16 cellular contexts compared by ENCODE assay signal in the genomic region with DNA sequence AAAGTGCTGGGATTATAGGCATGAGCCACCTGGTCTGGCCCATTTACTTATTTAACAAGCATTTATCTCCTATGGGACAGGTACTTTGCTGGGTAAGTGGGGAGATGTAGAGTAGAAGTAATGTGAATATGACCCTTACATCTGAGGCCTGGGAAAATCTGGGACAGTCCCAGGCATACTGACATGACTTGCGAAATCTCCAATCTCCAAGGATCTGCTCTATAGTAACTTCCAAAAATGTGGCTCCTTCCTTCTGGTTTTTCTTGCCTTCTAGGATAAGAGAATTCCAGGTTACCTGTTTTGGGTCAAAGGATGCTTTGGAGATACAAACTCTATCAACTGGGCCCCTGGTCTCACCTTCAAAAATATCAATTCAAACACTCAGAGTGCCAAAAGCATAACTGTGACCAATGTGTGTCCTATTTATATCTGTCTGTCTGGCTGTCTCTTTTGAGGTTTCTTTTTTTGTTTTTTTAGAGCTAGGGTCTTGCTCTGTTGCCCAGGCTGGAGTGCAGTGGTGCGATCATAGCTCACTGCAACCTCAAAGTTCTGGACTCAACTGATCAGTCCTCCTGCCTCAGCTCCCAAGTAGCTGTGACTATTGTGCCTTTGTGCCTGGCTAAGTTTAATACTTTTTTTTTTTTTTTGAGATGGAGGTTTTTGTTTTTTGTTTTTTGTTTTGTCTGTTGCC. TPM values are rescaled to one million over a fixed set of nuclear protein-coding genes. Genes with fewer than 3 reads are reported as not detected.
DNase-seq lines count a peak whose midpoint lies in the region; ATAC-seq and TF ChIP-seq lines count a peak whose summit lies in the region.
"Had no signal": no experiment of that assay in that cellular context is flagged by ENCODE, and none has a peak within 500 bp of the region (broad histone marks: within the 10 kb centered on the region; RNA-seq: fewer than 3 reads in every experiment).

No MANE protein-coding gene starts in this region.

- POLR2A ChIA-PET in IMR-90 (lab: Charles Lee; ENCODE audit: unreplicated experiment), result no interaction called here
- POLR2A ChIA-PET in activated B cell treated with CpG ODN at 0.5 μM for 24 hours (lab: Charles Lee), result interaction anchor here (0.5 to 1.5 kb wide), 8 partner anchors 11 to 1310 kb away, joined by 3 to 8 read pairs (median 4); partner anchors contain the start of genes JARID2 and RNF182

- no TSS peak for BruUV-seq in IMR-90 (replicated peaks; lab: Mats Ljungman, UMichigan)

- peaks cover 0 to 22% (median 16%) of the 10 kb centered on the region in 11 experiments; a peak in 11 of 22 replicates for H3K9me3 ChIP-seq in BLaER1 treated with 17β-estradiol and CSF1 and Interleukin-3, amounts not matched to agents 10 nM and 100 nM (replicated peaks in 1 of 11)
- H3K9me3 ChIP-seq in IMR-90 (ENCODE audit: control insufficient read depth, insufficient read depth, low read length), result no peaks in the 10 kb centered on the region
- no peaks in the 10 kb centered on the region for H3K9me3 ChIP-seq in trophoblast cell (ENCODE audit: insufficient read depth, low read depth, low read length)
- H3K9me3 ChIP-seq: A549 had no signal

- no peak for TF ChIP-seq CTCF in IMR-90 (conservative IDR thresholded peaks at IDR 0.05; ENCODE audit: low read depth, low read length)
- no peak for TF ChIP-seq CTCF in activated B cell treated with CpG ODN at 0.5 μM for 24 hours (IDR thresholded peaks at IDR 0.05)

- H3K27me3 Mint-ChIP-seq in activated B cell treated with CpG ODN at 0.5 μM for 24 hours, result no peaks in the 10 kb centered on the region

- H2AFZ ChIP-seq in IMR-90 (replicated peaks; ENCODE audit: low read length, poor library complexity), result no peak overlapping the region
- no peak overlapping the region for H2AFZ ChIP-seq in trophoblast cell (ENCODE audit: insufficient read depth, low read length, poor library complexity)
- H2AFZ ChIP-seq: GM23338 had no signal

- H3K79me2 ChIP-seq in trophoblast cell (ENCODE audit: control insufficient read depth, insufficient read depth, low read length, poor library complexity), result no peaks in the 10 kb centered on the region

- WGBS in IMR-90 (ENCODE audit: extremely low coverage in 2 of 2, insufficient read length in 1 of 2), 2 experiments, result no CpG with 5 or more reads among the region's 2 CpGs
- no CpG with 5 or more reads among the region's 2 CpGs for WGBS in trophoblast cell (ENCODE audit: extremely low coverage, insufficient coverage, insufficient read length)

- no peak overlapping the region for H3K4me3 ChIP-seq in BLaER1 treated with 17β-estradiol and CSF1 and Interleukin-3, amounts not matched to agents 10 nM and 100 nM
- H3K4me3 ChIP-seq in IMR-90 (ENCODE audit: insufficient read depth, low read depth, low read length), result no peak overlapping the region
- H3K4me3 ChIP-seq in trophoblast cell (ENCODE audit: low read depth, low read length), result no peak overlapping the region
- H3K4me3 ChIP-seq: A549, GM12878, GM23338 had no signal

- H2AK9ac ChIP-seq in IMR-90 (replicated peaks; ENCODE audit: low read depth, low read length, poor library complexity), result no peak overlapping the region

- no peak overlapping the region for H4K12ac ChIP-seq in trophoblast cell (ENCODE audit: low read depth, low read length)

- H3K4ac ChIP-seq in IMR-90 (ENCODE audit: low read depth, low read length), result no peak overlapping the region
- H3K4ac ChIP-seq in trophoblast cell (ENCODE audit: low read depth, low read length), result no peak overlapping the region

- ATAC-seq in IMR-90 (ENCODE audit: low read depth) (no peak), activated B cell treated with CpG ODN at 0.5 μM for 24 hours (ENCODE audit: low read depth) (peak; percentile 49), HG02973 (IDR thresholded peaks at IDR 0.05; ENCODE audit: unreplicated experiment) (no peak)
- ATAC-seq: A549, GM12878, GM23338 had no signal

- H3K27ac Mint-ChIP-seq in activated B cell treated with CpG ODN at 0.5 μM for 24 hours, result peak overlapping the region; percentile 19
- H3K27ac Mint-ChIP-seq: CD4-positive, CD25-positive, alpha-beta regulatory T cell; GM23338; HFFc6 had no signal

- no peak overlapping the region for H2AK5ac ChIP-seq in IMR-90 (ENCODE audit: low read depth, low read length)
- H2AK5ac ChIP-seq in trophoblast cell (ENCODE audit: low read length), result no peak overlapping the region

- TF ChIP-seq POLR2A in IMR-90 (IDR thresholded peaks at IDR 0.05; ENCODE audit: low read depth, low read length), result no peak

- no peaks in the 10 kb centered on the region for H3K36me3 Mint-ChIP-seq in activated B cell treated with CpG ODN at 0.5 μM for 24 hours (ENCODE audit: low read depth)
- H3K36me3 Mint-ChIP-seq: CD4-positive, CD25-positive, alpha-beta regulatory T cell had no signal

- H3K36me3 ChIP-seq in BLaER1 treated with 17β-estradiol and CSF1 and Interleukin-3, amounts not matched to agents 10 nM and 100 nM, result no peaks in the 10 kb centered on the region
- H3K36me3 ChIP-seq in IMR-90 (ENCODE audit: control insufficient read depth, insufficient read depth, low read length), result no peaks in the 10 kb centered on the region
- no peaks in the 10 kb centered on the region for H3K36me3 ChIP-seq in trophoblast cell (ENCODE audit: control insufficient read depth in 1 of 2, insufficient read depth in 2 of 2, low read length in 2 of 2)

- TF ChIP-seq RAD21 in IMR-90 (IDR thresholded peaks at IDR 0.05; ENCODE audit: low read length), result no peak

- no peaks in the 10 kb centered on the region for H3K9me1 ChIP-seq in IMR-90 (ENCODE audit: insufficient read depth, low read length)

- no peaks in the 10 kb centered on the region for H3K79me1 ChIP-seq in IMR-90 (ENCODE audit: low read depth in 1 of 2, low read length in 2 of 2)
- H3K79me1 ChIP-seq in trophoblast cell (ENCODE audit: low read length), result no peaks in the 10 kb centered on the region

- no peak overlapping the region for H3K23ac ChIP-seq in IMR-90 (ENCODE audit: low read depth, low read length)
- H3K23ac ChIP-seq in trophoblast cell (ENCODE audit: low read length), result no peak overlapping the region

- intact Hi-C loops in IMR-90 (cut with micrococcal nuclease) (no loop called here), activated B cell treated with CpG ODN at 0.5 μM for 24 hours (cut with micrococcal nuclease) (no loop called here)

- dilution Hi-C loops in IMR-90 (cut with HindIII; ENCODE audit: low sequenced_read_pairs, unreplicated experiment), result no loop called here

- no peak overlapping the region for H3K18ac ChIP-seq in IMR-90 (ENCODE audit: low read depth, low read length)
- no peak overlapping the region for H3K18ac ChIP-seq in trophoblast cell (ENCODE audit: low read length)

- H3K4me1 Mint-ChIP-seq in activated B cell treated with CpG ODN at 0.5 μM for 24 hours, result peaks cover 22% of the 10 kb centered on the region
- H3K4me1 Mint-ChIP-seq: CD4-positive, CD25-positive, alpha-beta regulatory T cell had no signal

- no peaks in the 10 kb centered on the region for H3K27me3 ChIP-seq in BLaER1 treated with 17β-estradiol and CSF1 and Interleukin-3, amounts not matched to agents 10 nM and 100 nM
- H3K27me3 ChIP-seq in IMR-90 (ENCODE audit: control insufficient read depth, insufficient read depth, low read length) (no peaks in the 10 kb centered on the region), trophoblast cell (ENCODE audit: insufficient read depth, low read length) (no peaks in the 10 kb centered on the region)

- no peak overlapping the region for H2BK15ac ChIP-seq in IMR-90 (ENCODE audit: low read depth, low read length)

- in situ Hi-C loops in IMR-90 (cut with MboI; ENCODE audit: low sequenced_read_pairs) (no loop called here), G401 (cut with HindIII; ENCODE audit: low sequenced_read_pairs) (no loop called here)

- H3K56ac ChIP-seq in IMR-90 (ENCODE audit: extremely low read depth, insufficient read depth, low read length), result no peak overlapping the region

- H2BK12ac ChIP-seq in trophoblast cell (ENCODE audit: low read length), result no peak overlapping the region

- H3K14ac ChIP-seq in IMR-90 (replicated peaks; ENCODE audit: low read depth, low read length) (no peak overlapping the region), trophoblast cell (ENCODE audit: low read length) (no peak overlapping the region)

- H3K27ac ChIP-seq in BLaER1 treated with 17β-estradiol and CSF1 and Interleukin-3, amounts not matched to agents 10 nM and 100 nM, result peak overlapping the region in 5 of 11 experiments; percentile 2 to 60 (median 44); a peak in 8 of 22 replicates
- H3K27ac ChIP-seq in IMR-90 (ENCODE audit: insufficient read depth, low read length), result no peak overlapping the region
- H3K27ac ChIP-seq in trophoblast cell (ENCODE audit: low read depth, low read length), result peak overlapping the region; percentile 26
- H3K27ac ChIP-seq: A549, HL-60 had no signal

- H2BK20ac ChIP-seq in IMR-90 (ENCODE audit: low read depth, low read length), result no peak overlapping the region

- H3K4me1 ChIP-seq in BLaER1 treated with 17β-estradiol and CSF1 and Interleukin-3, amounts not matched to agents 10 nM and 100 nM, result peaks cover 18 to 47% (median 25%) of the 10 kb centered on the region in 10 experiments
- H3K4me1 ChIP-seq in IMR-90 (ENCODE audit: control insufficient read depth, insufficient read depth, low read length), result no peaks in the 10 kb centered on the region
- no peaks in the 10 kb centered on the region for H3K4me1 ChIP-seq in trophoblast cell (ENCODE audit: control insufficient read depth in 1 of 2, insufficient read depth in 2 of 2, low read length in 2 of 2)
- H3K4me1 ChIP-seq: A549 had no signal

- no peak overlapping the region for H4K5ac ChIP-seq in IMR-90 (ENCODE audit: low read depth, low read length)

- H3K4me2 ChIP-seq in BLaER1 treated with 17β-estradiol and CSF1 and Interleukin-3, amounts not matched to agents 10 nM and 100 nM, result peak overlapping the region; percentile 7 to 57 (median 41); a peak in 19 of 22 replicates
- H3K4me2 ChIP-seq in IMR-90 (ENCODE audit: low read depth, low read length) (no peak overlapping the region), trophoblast cell (ENCODE audit: low read length) (no peak overlapping the region)
- H3K4me2 ChIP-seq: A549, GM23338 had no signal

- CTCF ChIA-PET in IMR-90 (lab: Yijun Ruan, JAX) (interaction anchor here (0.6 kb wide), 2 partner anchors 40 to 1066 kb away, joined by 5 to 6 read pairs; no protein-coding TSS in a partner anchor), activated B cell treated with CpG ODN at 0.5 μM for 24 hours (lab: Charles Lee) (no interaction called here)

- H2BK120ac ChIP-seq in IMR-90 (ENCODE audit: low read depth, low read length) (no peak overlapping the region), trophoblast cell (ENCODE audit: insufficient read depth, low read length, poor library complexity) (no peak overlapping the region)

- H4K20me1 ChIP-seq in BLaER1 treated with 17β-estradiol and CSF1 and Interleukin-3, amounts not matched to agents 10 nM and 100 nM, result no peaks in the 10 kb centered on the region
- H4K20me1 ChIP-seq in IMR-90 (ENCODE audit: insufficient read depth, low read length), result no peaks in the 10 kb centered on the region

- peak overlapping the region in 1 of 11 experiments; percentile 28; a peak in 1 of 22 replicates for H3K9ac ChIP-seq in BLaER1 treated with 17β-estradiol and CSF1 and Interleukin-3, amounts not matched to agents 10 nM and 100 nM
- no peak overlapping the region for H3K9ac ChIP-seq in IMR-90 (ENCODE audit: low read depth, low read length)
- H3K9ac ChIP-seq in trophoblast cell (ENCODE audit: low read length), result no peak overlapping the region

- H4K8ac ChIP-seq in IMR-90 (ENCODE audit: low read depth in 2 of 2, low read length in 2 of 2) (no peak overlapping the region), trophoblast cell (ENCODE audit: low read depth, low read length) (no peak overlapping the region)

- DNase-seq in IMR-90, result no peak
- DNase-seq in activated B cell treated with CpG ODN at 0.5 μM for 24 hours, result no peak
- peak; percentile 42 to 84 for DNase-seq in trophoblast cell
- DNase-seq in ureter (ENCODE audit: low spot score), result no peak
- DNase-seq in G401 (ENCODE audit: low spot score), result no peak
- DNase-seq: CD4-positive, CD25-positive, alpha-beta regulatory T cell; DMS53; H9; HFFc6; KG1 had no signal

- H2BK5ac ChIP-seq in IMR-90 (ENCODE audit: low read depth, low read length, poor library complexity, severe bottlenecking), result no peak overlapping the region
- no peak overlapping the region for H2BK5ac ChIP-seq in trophoblast cell (ENCODE audit: low read depth, low read length, poor library complexity)

- H4K91ac ChIP-seq in IMR-90 (ENCODE audit: insufficient read depth, low read depth, low read length) (no peak overlapping the region), trophoblast cell (ENCODE audit: low read depth, low read length) (peak overlapping the region; percentile 62)

- H3K9me3 Mint-ChIP-seq in activated B cell treated with CpG ODN at 0.5 μM for 24 hours, result no peaks in the 10 kb centered on the region
- H3K9me3 Mint-ChIP-seq: CD4-positive, CD25-positive, alpha-beta regulatory T cell; GM23338; H9; HFFc6 had no signal

- no peak overlapping the region for H3K4me3 Mint-ChIP-seq in activated B cell treated with CpG ODN at 0.5 μM for 24 hours
- H3K4me3 Mint-ChIP-seq: CD4-positive, CD25-positive, alpha-beta regulatory T cell; GM23338; H9; HFFc6 had no signal

RNA-seq across cellular contexts. Expression of gene JARID2, which starts 11.7 kb away (rescaled TPM):
- total RNA-seq in IMR-90 (2012; rRNA removed), result 12.9 and 13.1 TPM in 2 replicates
- 9.6 TPM in 2 replicates for polyA plus RNA-seq in IMR-90 (2012; rRNA removed)
- polyA plus RNA-seq in IMR-90 (2012; cell fraction: cytosol; rRNA removed), result 4.7 and 5.7 TPM in 2 replicates
- polyA plus RNA-seq in IMR-90 (2012; cell fraction: nucleus; rRNA removed; ENCODE audit: low replicate concordance), result 14.8 and 23.2 TPM in 2 replicates
- 27.0 and 28.5 TPM in 2 replicates for total RNA-seq in activated B cell treated with CpG ODN at 0.5 μM for 24 hours
- polyA plus RNA-seq in trophoblast cell (2013), result 41.7 and 44.1 TPM in 2 replicates
- 17.5 TPM for total RNA-seq in ureter
- 5.7 and 6.0 TPM in 2 replicates for total RNA-seq in G401 (2014; rRNA removed; shearing (Covaris generic))

Comparison
In these comparisons a context has a peak if more than half of its experiments do, and no peak if none do; other contexts are left out.
1. H3K4me2 ChIP-seq: peak in BLaER1 treated with 17β-estradiol and CSF1 and Interleukin-3, amounts not matched to agents 10 nM and 100 nM (11 of 11); none in IMR-90 (single experiment) and trophoblast cell (single experiment).
2. DNase-seq: peak in trophoblast cell (2 of 2); none in IMR-90 (single experiment), activated B cell treated with CpG ODN at 0.5 μM for 24 hours (single experiment), ureter (single experiment) and G401 (single experiment).